In genomic region chr7:1546274-1546908, GRCh38 we compare ENCODE assay signal across 18 cellular contexts. TPM values are rescaled to one million over a fixed set of nuclear protein-coding genes. Genes with fewer than 3 reads are reported as not detected.
DNase-seq lines count a peak whose midpoint lies in the region; ATAC-seq, FAIRE-seq and TF ChIP-seq lines count a peak whose summit lies in the region.
"Had no signal": no experiment of that assay in that cellular context is flagged by ENCODE, and none has a peak within 500 bp of the region (broad histone marks: within the 10 kb centered on the region; RNA-seq: fewer than 3 reads in every experiment).

No MANE protein-coding gene starts in this region.

- H3K4me3 Mint-ChIP-seq in Caco-2 (ENCODE audit: unreplicated experiment) (no peak overlapping the region), T-helper 17 cell (peak overlapping the region; percentile 66)

- DNase-seq in Caco-2 = no peak
- DNase-seq in T-helper 17 cell = no peak
- DNase-seq in pancreas = peak in 5 of 6 donors; percentile 48 to 88 (median 65)
- no peak for DNase-seq in stimulated activated CD4-positive, alpha-beta T cell treated with anti-CD3 and anti-CD28 coated beads, Interleukin-4, amount 100 ng/mL, for 1 hour
- no peak for DNase-seq in stimulated activated naive CD4-positive, alpha-beta T cell (lab: John Stamatoyannopoulos, UW)
- no peak for DNase-seq in GM13977 (ENCODE audit: low spot score)
- DNase-seq: ACHN, GDM1, GOT3, KBM-7, NCI-H187, NCI-H2227 treated with DMSO at 0.1 percent for 48 hours, NCI-H524, NCI-H82, PC-9, SJCRH30 had no signal

- CTCF ChIA-PET in Caco-2 (lab: Charles Lee) = no interaction called here

- peak overlapping the region; percentile 71 for H3K27ac ChIP-seq in BLaER1
- peak overlapping the region; percentile 46 to 61 (median 52) for H3K27ac ChIP-seq in pancreas
- H3K27ac ChIP-seq: PC-9, SJCRH30 had no signal

- no peaks in the 10 kb centered on the region for H3K27me3 ChIP-seq in BLaER1
- H3K27me3 ChIP-seq in Caco-2 (replicated peaks; ENCODE audit: control insufficient read depth, insufficient read depth, low read length) = no peaks in the 10 kb centered on the region
- no peaks in the 10 kb centered on the region for H3K27me3 ChIP-seq in pancreas
- H3K27me3 ChIP-seq: SJCRH30 had no signal

- peaks cover 33% of the 10 kb centered on the region for H3K36me3 ChIP-seq in BLaER1
- peaks cover 3% of the 10 kb centered on the region for H3K36me3 ChIP-seq in Caco-2 (ENCODE audit: control insufficient read depth, insufficient read depth, low read length)
- H3K36me3 ChIP-seq in pancreas = peaks cover 0 to 43% (median 5%) of the 10 kb centered on the region in 3 donors
- H3K36me3 ChIP-seq: SJCRH30 had no signal

- no peak for TF ChIP-seq CTCF in Caco-2 (IDR thresholded peaks at IDR 0.05; ENCODE audit: insufficient read depth in 1 of 2, low read depth in 1 of 2, low read length in 1 of 2, severe bottlenecking in 1 of 2, unreplicated experiment in 1 of 2)
- no peak for TF ChIP-seq CTCF in pancreas (IDR thresholded peaks at IDR 0.05)
- no peak for TF ChIP-seq CTCF in GM13977 (IDR thresholded peaks at IDR 0.05; ENCODE audit: extremely low read depth, insufficient read depth, missing control alignments)

- FAIRE-seq in pancreas (lab: Jason Lieb, UNC) = no peak
- FAIRE-seq: GM19239 had no signal

- H4K20me1 ChIP-seq in BLaER1 = peaks cover 46% of the 10 kb centered on the region

- H3K9me3 ChIP-seq in BLaER1 (no peaks in the 10 kb centered on the region), Caco-2 (no peaks in the 10 kb centered on the region), T-helper 17 cell (ENCODE audit: control insufficient read depth, low read length, poor library complexity, severe bottlenecking) (no peaks in the 10 kb centered on the region), pancreas (no peaks in the 10 kb centered on the region)
- H3K9me3 ChIP-seq: SJCRH30 had no signal

- H3K36me3 Mint-ChIP-seq in Caco-2 (ENCODE audit: insufficient read depth, unreplicated experiment) (peaks cover 65% of the 10 kb centered on the region), T-helper 17 cell (ENCODE audit: low read depth) (no peaks in the 10 kb centered on the region)

- no peak for ATAC-seq in T-helper 17 cell
- peak in 3 of 4 donors; percentile 8 to 55 (median 19) for ATAC-seq in pancreas

- peaks cover 74% of the 10 kb centered on the region for H3K4me1 ChIP-seq in BLaER1
- H3K4me1 ChIP-seq in Caco-2 = no peaks in the 10 kb centered on the region
- peaks cover 5 to 12% (median 12%) of the 10 kb centered on the region in 3 donors for H3K4me1 ChIP-seq in pancreas

- intact Hi-C loops in Caco-2 (cut with micrococcal nuclease; ENCODE audit: unreplicated experiment) = no loop called here
- intact Hi-C loops in pancreas (cut with DNase I) = no loop called here

- H3K27me3 Mint-ChIP-seq in Caco-2 (ENCODE audit: insufficient read depth, unreplicated experiment) (no peaks in the 10 kb centered on the region), T-helper 17 cell (no peaks in the 10 kb centered on the region)

- H3K9ac ChIP-seq in BLaER1 = peak overlapping the region; percentile 32

- no TSS peak for BruUV-seq in Caco-2 (replicated peaks; lab: Mats Ljungman, UMichigan)

- in situ Hi-C loops in GM13977 (cut with MboI; ENCODE audit: low pct_unique_long_range_greater_than_20kb, low sequenced_read_pairs, unreplicated experiment) = no loop called here

- POLR2A ChIA-PET in Caco-2 (lab: Charles Lee) = no interaction called here

- H3K27ac Mint-ChIP-seq in Caco-2 (ENCODE audit: unreplicated experiment) (peak overlapping the region; percentile 8), T-helper 17 cell (no peak overlapping the region)

- H3K9me3 Mint-ChIP-seq in Caco-2 (ENCODE audit: unreplicated experiment) = no peaks in the 10 kb centered on the region

- H3K4me2 ChIP-seq in BLaER1 = peak overlapping the region; percentile 80
- H3K4me2 ChIP-seq: PC-9 had no signal

- 70 to 71% methylated on average over 28 of the region's 28 CpGs for WGBS in pancreas, 2 donors

- no peaks in the 10 kb centered on the region for H3K4me1 Mint-ChIP-seq in Caco-2 (ENCODE audit: low read depth, unreplicated experiment)
- H3K4me1 Mint-ChIP-seq in T-helper 17 cell = peaks cover 3% of the 10 kb centered on the region

- H3K4me3 ChIP-seq in BLaER1 (no peak overlapping the region), Caco-2 (ENCODE audit: low read depth, low read length) (no peak overlapping the region), pancreas (no peak overlapping the region)
- H3K4me3 ChIP-seq: PC-9, SJCRH30 had no signal

RNA-seq across cellular contexts. Expression of gene TMEM184A, which starts 9.6 kb away (rescaled TPM):
- total RNA-seq in Caco-2 (2022) = 16.5 and 22.0 TPM in 2 replicates
- not detected for total RNA-seq in T-helper 17 cell
- total RNA-seq in pancreas = 10 to 100 TPM; 15.2 to 27.5 (median 21.3) TPM
- polyA plus RNA-seq in pancreas = 10 to 100 TPM; 29.0 to 58.9 TPM
- total RNA-seq: SJCRH30 had no signal

RNA-seq across cellular contexts. Expression of gene MAFK, which starts 15.9 kb away (rescaled TPM):
- total RNA-seq in Caco-2 (2022) = 30.0 and 33.3 TPM in 2 replicates
- 10 to 100 TPM; 55.8 to 56.4 TPM for total RNA-seq in T-helper 17 cell
- 10 to 100 TPM; 21.1 to 43.2 (median 23.4) TPM for total RNA-seq in pancreas
- polyA plus RNA-seq in pancreas = 10 to 100 TPM; 42.6 to 71.2 TPM

RNA-seq across cellular contexts. Expression of gene PSMG3, which starts 23.4 kb away (rescaled TPM):
- total RNA-seq in Caco-2 (2022) (35.1 and 38.1 TPM in 2 replicates), T-helper 17 cell (10 to 100 TPM; 22.8 to 23.6 TPM), pancreas (10 to 100 TPM in 4 of 6 donors, 1 to 10 TPM in 2; 6.7 to 12.0 (median 11.0) TPM)
- 10 to 100 TPM; 45.6 to 46.1 TPM for polyA plus RNA-seq in pancreas

RNA-seq across cellular contexts. Expression of gene INTS1, which starts 42.2 kb away (rescaled TPM):
- total RNA-seq in Caco-2 (2022) = 122 and 124 TPM in 2 replicates
- total RNA-seq in T-helper 17 cell = 10 to 100 TPM; 88.2 to 89.4 TPM
- 10 to 100 TPM; 45.0 to 73.2 (median 58.3) TPM for total RNA-seq in pancreas
- 100 to 1,000 TPM in 1 of 2 donors, 10 to 100 TPM in 1; 92.7 to 166 TPM for polyA plus RNA-seq in pancreas

Comparison
In these comparisons a context has a peak if more than half of its experiments do, and no peak if none do; other contexts are left out.
1. DNase-seq: peak in pancreas (5 of 6); none in Caco-2 (0 of 2), T-helper 17 cell (0 of 3), stimulated activated CD4-positive, alpha-beta T cell treated with anti-CD3 and anti-CD28 coated beads, Interleukin-4, amount 100 ng/mL, for 1 hour (single experiment), stimulated activated naive CD4-positive, alpha-beta T cell (0 of 6) and GM13977 (single experiment).
2. RNA of gene TMEM184A, which starts 9.6 kb away (total RNA-seq): 15.2 to 27.5 TPM in pancreas and 16.5 to 22.0 TPM in Caco-2; not detected in T-helper 17 cell; every median in the first group is over 10 times any median in the second.